Comparison of ENCODE assay signal across 14 cellular contexts in the genomic region with DNA sequence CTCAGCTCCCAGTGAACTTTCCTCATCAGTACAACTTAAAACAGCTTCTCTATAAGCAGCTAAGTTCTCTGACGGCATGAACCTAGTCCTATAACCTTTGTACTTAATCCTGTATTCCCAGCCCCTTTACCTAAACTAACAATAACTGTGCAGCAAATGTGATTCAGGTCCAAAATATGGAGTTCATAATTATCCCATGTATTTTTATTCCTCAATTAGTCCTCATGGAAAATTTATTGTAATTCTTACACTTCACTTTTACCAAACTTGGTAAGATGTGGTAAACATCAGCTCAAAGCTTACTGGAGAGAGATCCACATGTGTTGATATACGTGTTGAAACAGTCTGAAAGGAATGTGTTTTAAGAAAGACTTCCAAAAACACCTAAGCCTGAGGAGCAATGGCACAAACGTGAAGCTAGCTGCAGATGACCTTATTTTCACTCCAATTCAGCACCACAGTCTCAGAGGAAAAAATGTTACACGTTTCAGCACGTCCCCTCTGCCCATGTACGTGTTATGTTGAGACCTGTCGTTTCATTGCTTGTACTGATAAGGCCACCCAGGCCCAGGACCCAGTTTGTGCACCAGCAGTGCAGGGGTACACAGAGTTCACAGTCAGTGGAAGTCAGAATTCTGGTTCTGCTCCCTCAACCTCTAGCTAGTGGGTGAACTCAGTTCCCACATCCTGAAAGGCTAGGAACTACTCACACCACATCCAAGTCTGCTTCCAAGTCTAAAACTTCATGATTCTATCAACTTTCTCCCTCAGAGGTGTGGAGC. TPM values are rescaled to one million over a fixed set of nuclear protein-coding genes. Genes with fewer than 3 reads are reported as not detected.
DNase-seq lines count a peak whose midpoint lies in the region; ATAC-seq, FAIRE-seq and TF ChIP-seq lines count a peak whose summit lies in the region.
"Had no signal": no experiment of that assay in that cellular context is flagged by ENCODE, and none has a peak within 500 bp of the region (broad histone marks: within the 10 kb centered on the region; RNA-seq: fewer than 3 reads in every experiment).

No MANE protein-coding gene starts in this region.

- dilution Hi-C loops in keratinocyte (cut with MboI; ENCODE audit: extremely low pct_ligation_motif_present, low sequenced_read_pairs), result no loop called here

- DNase-seq in RWPE2 (ENCODE audit: low spot score), result no peak
- DNase-seq in keratinocyte (ENCODE audit: low read depth, low spot score), result no peak
- DNase-seq in suprapubic skin (ENCODE audit: low spot score in 2 of 2), result no peak
- no peak for DNase-seq in effector CD8-positive, alpha-beta T cell (lab: John Stamatoyannopoulos, UW)
- DNase-seq in GM12891 (ENCODE audit: insufficient read length, low spot score), result no peak
- DNase-seq: endodermal cell, immature natural killer cell, NCI-H2029 treated with DMSO at 0.1 percent for 48 hours, NCI-H510A, SHP77 treated with DMSO at 0.1 percent for 48 hours, T-helper 17 cell had no signal

- H3K79me2 ChIP-seq in keratinocyte (ENCODE audit: control insufficient read depth, insufficient read depth, low read length), result peaks cover 90% of the 10 kb centered on the region

- TF ChIP-seq CTCF in RWPE2 (IDR thresholded peaks at IDR 0.05; ENCODE audit: poor library complexity, severe bottlenecking) (no peak), keratinocyte (optimal IDR thresholded peaks at IDR 0.05 in 1 of 3, IDR thresholded peaks at IDR 0.05 in 1 of 3, conservative IDR thresholded peaks at IDR 0.05 in 1 of 3; ENCODE audit: extremely low read depth in 1 of 3, insufficient read depth in 2 of 3, low read length in 3 of 3) (no peak), suprapubic skin (IDR thresholded peaks at IDR 0.05) (no peak)

- H3K36me3 ChIP-seq in RWPE2 (ENCODE audit: low read depth), result peaks cover 8% of the 10 kb centered on the region
- H3K36me3 ChIP-seq in keratinocyte (ENCODE audit: control insufficient read depth in 2 of 2, extremely low read depth in 1 of 2, insufficient read depth in 2 of 2, low read length in 2 of 2), result no peaks in the 10 kb centered on the region
- H3K36me3 ChIP-seq in suprapubic skin, result no peaks in the 10 kb centered on the region

- ATAC-seq in RWPE2 (ENCODE audit: low read depth), result peak; percentile 56
- ATAC-seq in esophagus mucosa, result peak; percentile 73
- no peak for ATAC-seq in GM21515 (IDR thresholded peaks at IDR 0.05; ENCODE audit: unreplicated experiment)
- ATAC-seq in GM21825 (IDR thresholded peaks at IDR 0.05; ENCODE audit: unreplicated experiment), result no peak
- ATAC-seq: T-helper 17 cell had no signal

- WGBS in suprapubic skin, result 45% methylated on average over 7 of the region's 7 CpGs

- TF ChIP-seq POLR2A in suprapubic skin (IDR thresholded peaks at IDR 0.05), result no peak
- TF ChIP-seq POLR2A in GM12891 (IDR thresholded peaks at IDR 0.05; ENCODE audit: low read depth, low read length), result no peak

- no peak overlapping the region for H2AFZ ChIP-seq in keratinocyte (ENCODE audit: control insufficient read depth, low read length)

- FAIRE-seq in keratinocyte (lab: Jason Lieb, UNC) (peak; percentile 98), GM12891 (lab: Jason Lieb, UNC) (no peak)

- no peak overlapping the region for H3K4me3 ChIP-seq in RWPE2 (ENCODE audit: severe bottlenecking)
- peak overlapping the region in 2 of 3 experiments; percentile 22 to 43 for H3K4me3 ChIP-seq in keratinocyte (ENCODE audit: control insufficient read depth in 2 of 3, extremely low read depth in 1 of 3, insufficient read depth in 2 of 3, low read depth in 1 of 3, low read length in 3 of 3)
- H3K4me3 ChIP-seq in suprapubic skin, result no peak overlapping the region

- H3K27ac ChIP-seq in RWPE2 (ENCODE audit: poor library complexity, severe bottlenecking) (peak overlapping the region; percentile 84), keratinocyte (ENCODE audit: control insufficient read depth, insufficient read depth, low read length) (peak overlapping the region; percentile 76), suprapubic skin (peak overlapping the region; percentile 77)

- H4K20me1 ChIP-seq in keratinocyte (ENCODE audit: control insufficient read depth, extremely low read depth, insufficient read depth, low read length), result no peaks in the 10 kb centered on the region

- peak overlapping the region; percentile 58 for H3K4me2 ChIP-seq in keratinocyte (ENCODE audit: control insufficient read depth, extremely low read depth, insufficient read depth, low read depth, low read length)

- H3K27me3 ChIP-seq in RWPE2 (ENCODE audit: insufficient read depth, poor library complexity, severe bottlenecking) (no peaks in the 10 kb centered on the region), keratinocyte (ENCODE audit: control insufficient read depth, extremely low read depth, insufficient read depth, low read length) (no peaks in the 10 kb centered on the region), suprapubic skin (no peaks in the 10 kb centered on the region)

- peak overlapping the region; percentile 65 for H3K9ac ChIP-seq in keratinocyte (ENCODE audit: control insufficient read depth, extremely low read depth, insufficient read depth, low read length)

- peaks cover 55% of the 10 kb centered on the region for H3K4me1 ChIP-seq in RWPE2 (ENCODE audit: insufficient read depth, poor library complexity, severe bottlenecking)
- H3K4me1 ChIP-seq in keratinocyte (ENCODE audit: control insufficient read depth, extremely low read depth, insufficient read depth, low read length), result peaks cover 60% of the 10 kb centered on the region
- H3K4me1 ChIP-seq in suprapubic skin, result peaks cover 73% of the 10 kb centered on the region

- H3K9me1 ChIP-seq in keratinocyte (ENCODE audit: control insufficient read depth, extremely low read depth, insufficient read depth, low read length), result peaks cover 9% of the 10 kb centered on the region

- H3K9me3 ChIP-seq in RWPE2 (ENCODE audit: severe bottlenecking), result peaks cover 3% of the 10 kb centered on the region
- H3K9me3 ChIP-seq in keratinocyte (ENCODE audit: control insufficient read depth, low read depth, low read length), result peaks cover 2% of the 10 kb centered on the region
- no peaks in the 10 kb centered on the region for H3K9me3 ChIP-seq in suprapubic skin

- TF ChIP-seq EP300 in suprapubic skin (IDR thresholded peaks at IDR 0.05), result peak; percentile 30

TF ChIP-seq in GM12891, 5 proteins besides CTCF, POLR2A, EP300 and RAD21:
- TF ChIP-seq SPI1 (IDR thresholded peaks at IDR 0.05; ENCODE audit: low read depth, low read length) (no peak), POLR2AphosphoS5 (IDR thresholded peaks at IDR 0.05; ENCODE audit: low read depth, low read length) (no peak)

RNA-seq across cellular contexts. Expression of a gene that starts 7.1 kb away (rescaled TPM):
- total RNA-seq in esophagus mucosa, result 8.7 TPM
- polyA plus RNA-seq in keratinocyte, result 14.0 to 16.3 TPM (median 15.8 TPM) in 3 replicates
- polyA plus RNA-seq in keratinocyte (2011; ENCODE audit: low read depth), result 8.2 TPM
- polyA plus RNA-seq in keratinocyte (2011; cell fraction: cytosol; rRNA removed), result 9.3 and 11.8 TPM in 2 replicates
- 26.6 and 31.3 TPM in 2 replicates for polyA plus RNA-seq in keratinocyte (2011; cell fraction: nucleus; rRNA removed)
- 8.4 and 11.4 TPM in 2 replicates for polyA plus RNA-seq in keratinocyte (2012; ENCODE audit: low replicate concordance)
- 28.2 to 53.4 TPM (median 46.9 TPM) in 3 replicates for polyA minus RNA-seq in keratinocyte
- polyA minus RNA-seq in keratinocyte (2011; cell fraction: cytosol; rRNA and poly(A)+ RNA removed), result 22.4 TPM
- polyA minus RNA-seq in keratinocyte (2011; cell fraction: nucleus; rRNA and poly(A)+ RNA removed), result 39.5 and 68.3 TPM in 2 replicates
- 10 to 100 TPM; 22.0 to 44.7 (median 31.2) TPM for total RNA-seq in suprapubic skin
- 0.83 TPM for polyA plus RNA-seq in GM12891 (2012; ENCODE audit: low read depth, missing spikeins)

RNA-seq across cellular contexts. Expression of a gene that starts 40.4 kb away (rescaled TPM):
- total RNA-seq in esophagus mucosa (10.1 TPM), suprapubic skin (10 to 100 TPM in 3 of 4 donors, 1 to 10 TPM in 1; 8.5 to 25.6 (median 16.6) TPM)
- 0.25 to 0.70 TPM (median 0.29 TPM) in 3 replicates for polyA plus RNA-seq in keratinocyte
- 0.67 TPM for polyA plus RNA-seq in keratinocyte (2011; ENCODE audit: low read depth)
- polyA plus RNA-seq in keratinocyte (2011; cell fraction: cytosol; rRNA removed), result 0.12 and 0.18 TPM in 2 replicates
- polyA plus RNA-seq in keratinocyte (2011; cell fraction: nucleus; rRNA removed), result 0.97 and 1.1 TPM in 2 replicates
- 0.58 and 2.7 TPM in 2 replicates for polyA plus RNA-seq in keratinocyte (2012; ENCODE audit: low replicate concordance)
- 0.16 to 0.33 TPM (median 0.30 TPM) in 3 replicates for polyA minus RNA-seq in keratinocyte
- polyA minus RNA-seq in keratinocyte (2011; cell fraction: cytosol; rRNA and poly(A)+ RNA removed), result not detected
- polyA minus RNA-seq in keratinocyte (2011; cell fraction: nucleus; rRNA and poly(A)+ RNA removed), result 0.84 and 0.85 TPM in 2 replicates
- polyA plus RNA-seq in GM12891 (2012; ENCODE audit: low read depth, missing spikeins), result not detected
- total RNA-seq: T-helper 17 cell had no signal
- polyA plus RNA-seq: immature natural killer cell had no signal

Comparison
In these comparisons a context has a peak if more than half of its experiments do, and no peak if none do; other contexts are left out.
1. ATAC-seq: peak in RWPE2 (single experiment) and esophagus mucosa (single experiment); none in GM21515 (single experiment) and GM21825 (single experiment).
2. H3K4me3 ChIP-seq: peak in keratinocyte (2 of 3); none in RWPE2 (single experiment) and suprapubic skin (single experiment).
3. Peak in every context shown above with its lines, with median percentiles within 50 percentile points of each other: H3K27ac ChIP-seq.